Comparison of ENCODE assay signal across 11 cellular contexts in genomic region chr18:3283908-3284307, GRCh38. TPM values are rescaled to one million over a fixed set of nuclear protein-coding genes. Genes with fewer than 3 reads are reported as not detected.
DNase-seq lines count a peak whose midpoint lies in the region; ATAC-seq lines count a peak whose summit lies in the region.
"Had no signal": no experiment of that assay in that cellular context is flagged by ENCODE, and none has a peak within 500 bp of the region (broad histone marks: within the 10 kb centered on the region; RNA-seq: fewer than 3 reads in every experiment).

No MANE protein-coding gene starts in this region.

- no peaks in the 10 kb centered on the region for H3K9me3 Mint-ChIP-seq in effector memory CD8-positive, alpha-beta T cell

- H3K9me3 ChIP-seq in mesenchymal stem cell (ENCODE audit: control insufficient read depth, low read length): no peaks in the 10 kb centered on the region

- no peak for ATAC-seq in effector memory CD8-positive, alpha-beta T cell (replicated peaks)
- ATAC-seq in HG03159 (IDR thresholded peaks at IDR 0.05; ENCODE audit: unreplicated experiment): no peak
- ATAC-seq: stimulated activated naive CD8-positive, alpha-beta T cell treated with anti-CD3 and anti-CD28 coated beads, Interleukin-15, Interleukin-2, amounts not matched to agents 100 U/mL and 50 U/mL, for 24 hours had no signal

- no peak overlapping the region for H4K8ac ChIP-seq in mesenchymal stem cell (ENCODE audit: low read length)

- no peak overlapping the region for H2AFZ ChIP-seq in mesenchymal stem cell (ENCODE audit: low read depth, low read length)

- no peak overlapping the region for H3K4me3 ChIP-seq in mesenchymal stem cell (ENCODE audit: insufficient read depth in 1 of 2, low read depth in 1 of 2, low read length in 2 of 2)

- DNase-seq in NCI-H526 (lab: John Stamatoyannopoulos, UW) (peak; percentile 36 to 51), astrocyte of the hippocampus (ENCODE audit: low read depth, low spot score) (peak; percentile 40), mesenchymal stem cell (no peak), superior temporal gyrus (ENCODE audit: extremely low spot score) (peak; percentile 42), NAMALWA (ENCODE audit: low spot score) (no peak)
- no peak for DNase-seq in effector memory CD8-positive, alpha-beta T cell
- DNase-seq: activated naive CD8-positive, alpha-beta T cell treated with anti-CD3 and anti-CD28 coated beads for 36 hours; CD4-positive, alpha-beta memory T cell; NCI-H2029; stimulated activated naive CD8-positive, alpha-beta T cell treated with anti-CD3 and anti-CD28 coated beads, Interleukin-15, Interleukin-2, amounts not matched to agents 100 U/mL and 50 U/mL, for 24 hours had no signal

- H3K36me3 ChIP-seq in mesenchymal stem cell (ENCODE audit: control insufficient read depth in 1 of 2, insufficient read depth in 2 of 2, low read depth in 1 of 2, low read length in 2 of 2): peaks cover 4 to 6% of the 10 kb centered on the region in 2 experiments

- no peak overlapping the region for H3K18ac ChIP-seq in mesenchymal stem cell (ENCODE audit: low read depth in 1 of 2, low read length in 2 of 2)

- H2BK15ac ChIP-seq in mesenchymal stem cell (ENCODE audit: low read depth, poor library complexity, severe bottlenecking): no peak overlapping the region

- H4K91ac ChIP-seq in mesenchymal stem cell (ENCODE audit: low read length): no peak overlapping the region

- H3K23ac ChIP-seq in mesenchymal stem cell (ENCODE audit: low read length in 2 of 2): no peak overlapping the region

- no peaks in the 10 kb centered on the region for H3K27me3 ChIP-seq in mesenchymal stem cell (ENCODE audit: control insufficient read depth in 1 of 2, insufficient read depth in 1 of 2, low read length in 2 of 2)

- peak overlapping the region in 1 of 2 experiments; percentile 59 for H2BK12ac ChIP-seq in mesenchymal stem cell (ENCODE audit: low read length in 2 of 2)

- H3K4me1 ChIP-seq in mesenchymal stem cell (ENCODE audit: control insufficient read depth, insufficient read depth, low read depth, low read length): peaks cover 2% of the 10 kb centered on the region

- no peak overlapping the region for H2BK120ac ChIP-seq in mesenchymal stem cell (ENCODE audit: low read depth, low read length)

- H3K79me1 ChIP-seq in mesenchymal stem cell (replicated peaks; ENCODE audit: low read length, poor library complexity, severe bottlenecking): peaks cover 4% of the 10 kb centered on the region

- H3K14ac ChIP-seq in mesenchymal stem cell (ENCODE audit: low read length in 2 of 2): no peak overlapping the region

- no peak overlapping the region for H2BK5ac ChIP-seq in mesenchymal stem cell (ENCODE audit: low read depth, low read length, poor library complexity, severe bottlenecking)

- H3K27me3 Mint-ChIP-seq in effector memory CD8-positive, alpha-beta T cell: no peaks in the 10 kb centered on the region
- H3K27me3 Mint-ChIP-seq: activated naive CD8-positive, alpha-beta T cell treated with anti-CD3 and anti-CD28 coated beads for 36 hours; CD4-positive, alpha-beta memory T cell had no signal

- H3K4me3 Mint-ChIP-seq in effector memory CD8-positive, alpha-beta T cell: no peak overlapping the region
- H3K4me3 Mint-ChIP-seq: activated naive CD8-positive, alpha-beta T cell treated with anti-CD3 and anti-CD28 coated beads for 36 hours; CD4-positive, alpha-beta memory T cell had no signal

- H3K4me2 ChIP-seq in mesenchymal stem cell (ENCODE audit: low read length, poor library complexity, severe bottlenecking): no peak overlapping the region

- no peak overlapping the region for H3K27ac ChIP-seq in mesenchymal stem cell (ENCODE audit: low read length, poor library complexity, severe bottlenecking)

- peaks cover 0 to 2% of the 10 kb centered on the region in 2 donors for H3K4me1 Mint-ChIP-seq in effector memory CD8-positive, alpha-beta T cell (ENCODE audit: low read depth in 2 of 2)

- H3K4ac ChIP-seq in mesenchymal stem cell (ENCODE audit: low read depth in 1 of 2, low read length in 2 of 2): no peak overlapping the region

- H3K9ac ChIP-seq in mesenchymal stem cell (ENCODE audit: low read length): no peak overlapping the region

- H3K27ac Mint-ChIP-seq in effector memory CD8-positive, alpha-beta T cell: no peak overlapping the region
- H3K27ac Mint-ChIP-seq: activated naive CD8-positive, alpha-beta T cell treated with anti-CD3 and anti-CD28 coated beads for 36 hours had no signal

- H3K36me3 Mint-ChIP-seq in effector memory CD8-positive, alpha-beta T cell (ENCODE audit: insufficient read depth): peaks cover 2% of the 10 kb centered on the region

- 95% methylated on average over 7 of the region's 7 CpGs for WGBS in mesenchymal stem cell

- H2AK5ac ChIP-seq in mesenchymal stem cell (ENCODE audit: low read length, severe bottlenecking): peak overlapping the region; percentile 15

RNA-seq across cellular contexts. Expression of gene MYL12B, which starts 22.0 kb away (rescaled TPM):
- polyA plus RNA-seq in mesenchymal stem cell (2013, experiment 1 of 2): 460 TPM
- 471 TPM for polyA plus RNA-seq in mesenchymal stem cell (2013, experiment 2 of 2)

RNA-seq across cellular contexts. Expression of gene MYL12A, which starts 36.3 kb away (rescaled TPM):
- 689 TPM for polyA plus RNA-seq in mesenchymal stem cell (2013, experiment 1 of 2)
- polyA plus RNA-seq in mesenchymal stem cell (2013, experiment 2 of 2): 719 TPM

Comparison
In these comparisons a context has a peak if more than half of its experiments do, and no peak if none do; other contexts are left out.
1. DNase-seq: peak in NCI-H526 (2 of 2), astrocyte of the hippocampus (single experiment) and superior temporal gyrus (single experiment); none in mesenchymal stem cell (single experiment), effector memory CD8-positive, alpha-beta T cell (0 of 3) and NAMALWA (single experiment).